Comparison of ENCODE assay signal across 9 cellular contexts in the genomic region with DNA sequence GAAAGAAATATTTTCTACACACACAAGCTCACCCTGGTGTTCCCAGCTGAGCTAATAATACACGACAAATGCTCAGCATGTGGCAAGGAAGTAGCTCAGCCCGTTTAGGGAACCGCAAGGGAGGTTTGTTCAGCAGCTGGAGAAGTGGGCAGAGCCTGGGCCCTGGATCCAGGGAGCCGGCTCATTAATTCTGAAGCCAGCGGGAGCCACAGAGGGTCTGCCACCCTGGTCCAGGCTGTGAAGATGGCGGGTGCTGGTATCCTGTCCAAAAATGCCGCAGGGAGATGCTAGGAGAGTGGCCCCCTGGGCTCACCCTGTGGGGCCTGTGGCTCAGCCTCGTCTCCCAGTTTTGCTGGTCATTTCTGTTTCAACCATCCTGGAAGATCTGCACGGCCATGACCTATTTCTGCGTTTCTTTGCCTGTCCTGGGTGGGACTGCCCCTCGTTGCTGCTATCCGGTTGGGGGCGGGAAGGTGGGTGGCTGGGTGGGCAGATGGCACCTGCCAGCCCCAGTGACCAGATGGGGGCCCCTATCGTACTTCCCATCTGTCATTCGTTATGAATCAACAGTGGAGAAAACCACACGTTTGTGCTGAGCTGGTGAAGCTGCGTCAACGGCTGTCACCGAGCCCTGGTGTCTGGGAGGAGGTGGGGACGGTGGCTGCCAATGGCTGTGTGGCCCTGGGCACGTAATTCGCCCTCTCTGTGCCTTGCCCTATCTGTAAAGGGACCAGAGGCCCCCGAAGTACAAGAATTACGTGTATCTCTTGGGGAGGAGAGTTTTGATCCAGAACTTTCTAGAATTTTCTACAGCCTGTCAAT. TPM values are rescaled to one million over a fixed set of nuclear protein-coding genes. Genes with fewer than 3 reads are reported as not detected.
DNase-seq lines count a peak whose midpoint lies in the region; ATAC-seq and TF ChIP-seq lines count a peak whose summit lies in the region.
"Had no signal": no experiment of that assay in that cellular context is flagged by ENCODE, and none has a peak within 500 bp of the region (broad histone marks: within the 10 kb centered on the region; RNA-seq: fewer than 3 reads in every experiment).

No MANE protein-coding gene starts in this region.

- 49 to 52% methylated on average over 24 of the region's 24 CpGs for WGBS in aorta, 2 donors

- no peaks in the 10 kb centered on the region for H3K36me3 Mint-ChIP-seq in CD4-positive, alpha-beta T cell (ENCODE audit: low read depth)

- CTCF ChIA-PET in CD4-positive, alpha-beta T cell (lab: Charles Lee), result interaction anchor here (0.6 to 2.3 kb wide), 2 partner anchors 29 to 38 kb away, joined by 3 to 8 read pairs; no protein-coding TSS in a partner anchor

- no peak overlapping the region for H3K4me3 ChIP-seq in aorta (ENCODE audit: low read length in 2 of 2)
- H3K4me3 ChIP-seq: lung had no signal

- no peaks in the 10 kb centered on the region for H3K9me3 Mint-ChIP-seq in CD4-positive, alpha-beta T cell

- no peaks in the 10 kb centered on the region for H3K36me3 ChIP-seq in aorta (ENCODE audit: control insufficient read depth in 1 of 2, insufficient read depth in 2 of 2, low read length in 1 of 2)

- H3K27me3 ChIP-seq in CD4-positive, alpha-beta T cell (ENCODE audit: control insufficient read depth, insufficient read depth, low read length), result peaks cover 4% of the 10 kb centered on the region
- no peaks in the 10 kb centered on the region for H3K27me3 ChIP-seq in aorta (ENCODE audit: control insufficient read depth in 1 of 2, insufficient read depth in 2 of 2, low read length in 1 of 2)

- H3K4me1 Mint-ChIP-seq in CD4-positive, alpha-beta T cell (ENCODE audit: low read depth), result peaks cover 34% of the 10 kb centered on the region

- peak overlapping the region; percentile 58 for H3K4me3 Mint-ChIP-seq in CD4-positive, alpha-beta T cell

- no peak for TF ChIP-seq CTCF in CD4-positive, alpha-beta T cell (IDR thresholded peaks at IDR 0.05)

- H3K9me3 ChIP-seq in CD4-positive, alpha-beta T cell (ENCODE audit: control insufficient read depth, low read length), result no peaks in the 10 kb centered on the region
- H3K9me3 ChIP-seq in aorta (ENCODE audit: control insufficient read depth, low read length), result no peaks in the 10 kb centered on the region

- H3K27ac ChIP-seq in CD4-positive, alpha-beta T cell (ENCODE audit: low read depth, low read length), result peak overlapping the region; percentile 13
- no peak overlapping the region for H3K27ac ChIP-seq in aorta (ENCODE audit: low read depth in 1 of 2, low read length in 2 of 2)

- intact Hi-C loops in CD4-positive, alpha-beta T cell (cut with DNase I, micrococcal nuclease), result no loop called here
- intact Hi-C loops in aorta (cut with DNase I), result no loop called here

- H3K4me1 ChIP-seq in aorta (ENCODE audit: control insufficient read depth in 1 of 2, insufficient read depth in 2 of 2, low read length in 2 of 2), result no peaks in the 10 kb centered on the region

- peak; percentile 95 for ATAC-seq in CD4-positive, alpha-beta T cell (ENCODE audit: poor library complexity)
- peak; percentile 59 for ATAC-seq in GM21529 (IDR thresholded peaks at IDR 0.05; ENCODE audit: unreplicated experiment)
- peak; percentile 61 for ATAC-seq in aorta (ENCODE audit: low FRiP score)
- ATAC-seq in GM19467 (IDR thresholded peaks at IDR 0.05; ENCODE audit: unreplicated experiment), result no peak

- H3K27ac Mint-ChIP-seq in CD4-positive, alpha-beta T cell, result peak overlapping the region; percentile 82

- DNase-seq in CD4-positive, alpha-beta T cell, result peak; percentile 40 to 85 (median 64)
- DNase-seq in NCI-H2107 treated with DMSO at 0.1 percent for 48 hours (lab: John Stamatoyannopoulos, UW; ENCODE audit: unreplicated experiment) (peak; percentile 78), pons (ENCODE audit: low spot score) (peak; percentile 63), aorta (peak in 1 of 2 donors; percentile 79)
- peak; percentile 49 to 69 for DNase-seq in activated CD4-positive, alpha-beta T cell treated with anti-CD3 and anti-CD28 coated beads, Interleukin-2, amount 50 U/mL, for 24 hours (ENCODE audit: low read depth in 1 of 2, low spot score in 1 of 2)
- peak; percentile 23 for DNase-seq in effector CD8-positive, alpha-beta T cell (lab: John Stamatoyannopoulos, UW)

- peaks cover 6% of the 10 kb centered on the region for H3K27me3 Mint-ChIP-seq in CD4-positive, alpha-beta T cell

- POLR2A ChIA-PET in CD4-positive, alpha-beta T cell (lab: Charles Lee), result interaction anchor here (1.2 kb wide), 1 partner anchor 98 kb away, joined by 5 read pairs; no protein-coding TSS in a partner anchor

RNA-seq across cellular contexts. Expression of gene GNA15, which starts 2.7 kb away (rescaled TPM):
- 10 to 100 TPM; 12.1 to 14.9 TPM for total RNA-seq in CD4-positive, alpha-beta T cell
- 10 to 100 TPM in 1 of 2 donors, 1 to 10 TPM in 1; 8.7 to 12.5 TPM for total RNA-seq in aorta
- 1 to 10 TPM; 1.8 to 5.3 TPM for polyA plus RNA-seq in aorta

RNA-seq across cellular contexts. Expression of gene GNA11, which starts 39.0 kb away (rescaled TPM):
- 1 to 10 TPM; 2.6 to 3.4 TPM for total RNA-seq in CD4-positive, alpha-beta T cell
- 10 to 100 TPM; 57.1 to 65.6 TPM for total RNA-seq in aorta
- polyA plus RNA-seq in aorta, result 10 to 100 TPM; 43.2 to 44.2 TPM

RNA-seq across cellular contexts. Expression of gene S1PR4, which starts 45.4 kb away (rescaled TPM):
- total RNA-seq in CD4-positive, alpha-beta T cell, result 10 to 100 TPM; 70.2 to 73.7 TPM
- total RNA-seq in aorta, result 1 to 10 TPM; 2.4 to 2.5 TPM
- polyA plus RNA-seq in aorta, result under 1 TPM; 0.50 to 0.79 TPM

RNA-seq across cellular contexts. Expression of gene NCLN, which starts 52.5 kb away (rescaled TPM):
- total RNA-seq in CD4-positive, alpha-beta T cell, result 10 to 100 TPM; 49.6 to 51.9 TPM
- total RNA-seq in aorta, result 10 to 100 TPM; 26.1 to 29.6 TPM
- polyA plus RNA-seq in aorta, result 10 to 100 TPM; 14.7 to 47.0 TPM

Comparison
In these comparisons a context has a peak if more than half of its experiments do, and no peak if none do; other contexts are left out.
1. RNA of gene GNA11, which starts 39.0 kb away (total RNA-seq): 57.1 to 65.6 TPM in aorta; 2.6 to 3.4 TPM in CD4-positive, alpha-beta T cell; every median in the first group is over 10 times any median in the second.
2. RNA of gene S1PR4, which starts 45.4 kb away (total RNA-seq): 70.2 to 73.7 TPM in CD4-positive, alpha-beta T cell; 2.4 to 2.5 TPM in aorta; every median in the first group is over 10 times any median in the second.